In genomic region chr2:37380787-37381186, GRCh38 we compare ENCODE assay signal across 1 cellular context. TPM values are rescaled to one million over a fixed set of nuclear protein-coding genes. Genes with fewer than 3 reads are reported as not detected.
"Had no signal": no experiment of that assay in that cellular context is flagged by ENCODE, and none has a peak within 500 bp of the region (broad histone marks: within the 10 kb centered on the region; RNA-seq: fewer than 3 reads in every experiment).

No MANE protein-coding gene starts in this region.

RNA-seq across cellular contexts. Expression of gene QPCT, which starts 36.4 kb away (rescaled TPM):
- total RNA-seq: H9 had no signal
